ENCODE assay signal across 8 cellular contexts in the genomic region with DNA sequence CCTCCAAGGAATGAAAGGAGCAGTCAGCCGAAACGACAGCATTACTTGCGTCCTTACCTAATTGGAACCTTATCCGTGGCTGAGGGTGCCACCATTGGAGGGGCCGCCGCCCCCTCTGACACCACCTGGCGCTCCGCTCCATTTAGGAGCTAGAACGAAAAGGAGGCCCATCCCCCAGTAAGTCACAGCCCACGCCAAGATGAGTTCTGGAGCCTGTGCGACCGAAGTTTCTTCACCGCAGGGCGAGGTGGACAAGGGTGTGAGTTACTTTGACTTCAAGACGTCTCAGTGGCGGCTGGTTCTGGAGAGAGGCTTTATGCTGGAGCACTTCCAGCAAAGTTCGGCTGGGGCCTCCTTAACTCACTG. TPM values are rescaled to one million over a fixed set of nuclear protein-coding genes. Genes with fewer than 3 reads are reported as not detected.
DNase-seq lines count a peak whose midpoint lies in the region; ATAC-seq and TF ChIP-seq lines count a peak whose summit lies in the region.

No MANE protein-coding gene starts in this region.

- H3K4me1 Mint-ChIP-seq in type B pancreatic cell (ENCODE audit: unreplicated experiment): peaks cover 31% of the 10 kb centered on the region

- no peaks in the 10 kb centered on the region for H3K36me3 ChIP-seq in NT2/D1 (ENCODE audit: insufficient read depth, insufficient read length, low read length)

- H3K4me3 ChIP-seq in NT2/D1 (ENCODE audit: insufficient read length, low read depth): peak overlapping the region; percentile 51

- no peaks in the 10 kb centered on the region for H3K9me3 Mint-ChIP-seq in type B pancreatic cell

- peak overlapping the region; percentile 100 for H3K4me3 Mint-ChIP-seq in type B pancreatic cell

- DNase-seq in NCI-H146 (lab: John Stamatoyannopoulos, UW) (peak; percentile 18), NCI-H146 treated with DMSO at 0.1 percent for 48 hours (lab: John Stamatoyannopoulos, UW; ENCODE audit: unreplicated experiment) (no peak), NT2/D1 (ENCODE audit: low read depth, low spot score) (no peak), activated gamma-delta T cell treated with Interleukin-2 at 50 U/mL for 16 hours (peak; percentile 29), foreskin keratinocyte (no peak), nucleus accumbens (lab: John Stamatoyannopoulos, UW) (peak in 33 of 56 donors; percentile 20 to 78 (median 48)), type B pancreatic cell (ENCODE audit: extremely low spot score, unreplicated experiment) (no peak)

- peak overlapping the region; percentile 63 for H3K9ac ChIP-seq in NT2/D1 (ENCODE audit: insufficient read length, low read depth)

- no peaks in the 10 kb centered on the region for H3K4me1 ChIP-seq in NT2/D1 (ENCODE audit: insufficient read depth, insufficient read length)
- peaks cover 8% of the 10 kb centered on the region for H3K4me1 ChIP-seq in foreskin keratinocyte

- peaks cover 2% of the 10 kb centered on the region for H3K27me3 ChIP-seq in NT2/D1 (ENCODE audit: insufficient read depth, insufficient read length)
- H3K27me3 ChIP-seq in foreskin keratinocyte: no peaks in the 10 kb centered on the region

- TF ChIP-seq CTCF in foreskin keratinocyte (conservative IDR thresholded peaks at IDR 0.05) (no peak), type B pancreatic cell (conservative IDR thresholded peaks at IDR 0.05) (no peak)

- peak overlapping the region; percentile 99 for H3K27ac Mint-ChIP-seq in type B pancreatic cell

- peak overlapping the region; percentile 93 for H3K27ac ChIP-seq in foreskin keratinocyte

- H3K27me3 Mint-ChIP-seq in type B pancreatic cell: no peaks in the 10 kb centered on the region

- no peaks in the 10 kb centered on the region for H3K9me3 ChIP-seq in NT2/D1 (ENCODE audit: insufficient read depth, low read length)

- no peaks in the 10 kb centered on the region for H3K36me3 Mint-ChIP-seq in type B pancreatic cell

- ATAC-seq in HG02588 (IDR thresholded peaks at IDR 0.05; ENCODE audit: unreplicated experiment): peak; percentile 18
- peak; percentile 7 for ATAC-seq in foreskin keratinocyte

RNA-seq across cellular contexts. Expression of gene IRF2, which starts 0.7 kb away (rescaled TPM):
- total RNA-seq in foreskin keratinocyte: 16.5 and 18.4 TPM in 2 replicates
- 10.7 and 11.9 TPM in 2 replicates for polyA plus RNA-seq in foreskin keratinocyte
- 19.7 and 23.6 TPM in 2 replicates for total RNA-seq in type B pancreatic cell (ENCODE audit: low replicate concordance)

Comparison
In these comparisons a context has a peak if more than half of its experiments do, and no peak if none do; other contexts are left out.
1. DNase-seq: peak in NCI-H146 (single experiment), activated gamma-delta T cell treated with Interleukin-2 at 50 U/mL for 16 hours (single experiment) and nucleus accumbens (33 of 56); none in NCI-H146 treated with DMSO at 0.1 percent for 48 hours (single experiment), NT2/D1 (single experiment), foreskin keratinocyte (0 of 2) and type B pancreatic cell (single experiment).